ENCODE assay signal across 17 cellular contexts in genomic region chr19:47075179-47075811, GRCh38. TPM values are rescaled to one million over a fixed set of nuclear protein-coding genes. Genes with fewer than 3 reads are reported as not detected.
DNase-seq lines count a peak whose midpoint lies in the region; FAIRE-seq and TF ChIP-seq lines count a peak whose summit lies in the region.
"Had no signal": no experiment of that assay in that cellular context is flagged by ENCODE, and none has a peak within 500 bp of the region (broad histone marks: within the 10 kb centered on the region; RNA-seq: fewer than 3 reads in every experiment).

No MANE protein-coding gene starts in this region.

- H3K36me3 ChIP-seq in trophoblast cell (ENCODE audit: control insufficient read depth in 1 of 2, insufficient read depth in 2 of 2, low read length in 2 of 2) = peaks cover 66 to 67% of the 10 kb centered on the region in 2 experiments

- intact Hi-C loops in dendritic cell treated with granulocyte-macrophage colony-stimulating factor and Interleukin-4, amounts not matched to agents 40 ng/mL and 50 ng/mL, for 4 days (cut with micrococcal nuclease) = no loop called here

- no peaks in the 10 kb centered on the region for H3K27me3 ChIP-seq in trophoblast cell (ENCODE audit: insufficient read depth, low read length)
- H3K27me3 ChIP-seq: gastroesophageal sphincter, Peyer's patch had no signal

- no peak overlapping the region for H3K4me2 ChIP-seq in trophoblast cell (ENCODE audit: low read length)

- DNase-seq in SIG-M5 treated with dmso at 0.1 percent for 504 hours (lab: John Stamatoyannopoulos, UW; ENCODE audit: unreplicated experiment) (peak; percentile 27), SIG-M5 (lab: John Stamatoyannopoulos, UW) (no peak), NOMO-1 (lab: John Stamatoyannopoulos, UW; ENCODE audit: unreplicated experiment in 2 of 2) (peak; percentile 42 to 50), trophoblast cell (no peak), GM12891 (ENCODE audit: insufficient read length, low spot score) (no peak), NCI-H2107 (lab: John Stamatoyannopoulos, UW) (no peak)
- DNase-seq in T-helper 2 cell treated with Interferon-gamma antibody and Interleukin-4, amounts not matched to agents 5 μg/mL and 100 μg/mL, for 36 hours (ENCODE audit: low spot score) = no peak
- DNase-seq: anterior cingulate cortex; effector CD8-positive, alpha-beta T cell; islet precursor cell; NCI-H1105; Peyer's patch had no signal

- no CpG with 5 or more reads among the region's 15 CpGs for WGBS in trophoblast cell (ENCODE audit: extremely low coverage, insufficient coverage, insufficient read length)

- no peak overlapping the region for H2BK12ac ChIP-seq in trophoblast cell (ENCODE audit: low read length)

- no peak overlapping the region for H3K23ac ChIP-seq in trophoblast cell (ENCODE audit: low read length)

- H2BK120ac ChIP-seq in trophoblast cell (ENCODE audit: insufficient read depth, low read length, poor library complexity) = no peak overlapping the region

- H3K9me3 Mint-ChIP-seq in dendritic cell treated with granulocyte-macrophage colony-stimulating factor and Interleukin-4, amounts not matched to agents 40 ng/mL and 50 ng/mL, for 4 days = no peaks in the 10 kb centered on the region
- no peaks in the 10 kb centered on the region for H3K9me3 Mint-ChIP-seq in T-helper 2 cell treated with Interferon-gamma antibody and Interleukin-4, amounts not matched to agents 5 μg/mL and 100 μg/mL, for 36 hours

- peak overlapping the region; percentile 6 for H3K9ac ChIP-seq in trophoblast cell (ENCODE audit: low read length)

- no peak overlapping the region for H3K18ac ChIP-seq in trophoblast cell (ENCODE audit: low read length)

- no peak overlapping the region for H3K4me3 ChIP-seq in trophoblast cell (ENCODE audit: low read depth, low read length)
- H3K4me3 ChIP-seq: gastroesophageal sphincter, Peyer's patch, thoracic aorta had no signal

- H3K27ac Mint-ChIP-seq in dendritic cell treated with granulocyte-macrophage colony-stimulating factor and Interleukin-4, amounts not matched to agents 40 ng/mL and 50 ng/mL, for 4 days = peak overlapping the region; percentile 73
- H3K27ac Mint-ChIP-seq in T-helper 2 cell treated with Interferon-gamma antibody and Interleukin-4, amounts not matched to agents 5 μg/mL and 100 μg/mL, for 36 hours = no peak overlapping the region

- no peak overlapping the region for H4K8ac ChIP-seq in trophoblast cell (ENCODE audit: low read depth, low read length)

- H3K4ac ChIP-seq in trophoblast cell (ENCODE audit: low read depth, low read length) = no peak overlapping the region

- no peak overlapping the region for H2BK5ac ChIP-seq in trophoblast cell (ENCODE audit: low read depth, low read length, poor library complexity)

- no peak overlapping the region for H3K14ac ChIP-seq in trophoblast cell (ENCODE audit: low read length)

- no peak overlapping the region for H2AFZ ChIP-seq in trophoblast cell (ENCODE audit: insufficient read depth, low read length, poor library complexity)

- no peaks in the 10 kb centered on the region for H3K27me3 Mint-ChIP-seq in dendritic cell treated with granulocyte-macrophage colony-stimulating factor and Interleukin-4, amounts not matched to agents 40 ng/mL and 50 ng/mL, for 4 days
- H3K27me3 Mint-ChIP-seq in T-helper 2 cell treated with Interferon-gamma antibody and Interleukin-4, amounts not matched to agents 5 μg/mL and 100 μg/mL, for 36 hours (ENCODE audit: low read depth) = no peaks in the 10 kb centered on the region

- H3K4me3 Mint-ChIP-seq in dendritic cell treated with granulocyte-macrophage colony-stimulating factor and Interleukin-4, amounts not matched to agents 40 ng/mL and 50 ng/mL, for 4 days = no peak overlapping the region
- no peak overlapping the region for H3K4me3 Mint-ChIP-seq in T-helper 2 cell treated with Interferon-gamma antibody and Interleukin-4, amounts not matched to agents 5 μg/mL and 100 μg/mL, for 36 hours

- no peak overlapping the region for H4K12ac ChIP-seq in trophoblast cell (ENCODE audit: low read depth, low read length)

- H2AK5ac ChIP-seq in trophoblast cell (ENCODE audit: low read length) = no peak overlapping the region

- peaks cover 22% of the 10 kb centered on the region for H3K4me1 Mint-ChIP-seq in dendritic cell treated with granulocyte-macrophage colony-stimulating factor and Interleukin-4, amounts not matched to agents 40 ng/mL and 50 ng/mL, for 4 days (ENCODE audit: low read depth)
- H3K4me1 Mint-ChIP-seq in T-helper 2 cell treated with Interferon-gamma antibody and Interleukin-4, amounts not matched to agents 5 μg/mL and 100 μg/mL, for 36 hours (ENCODE audit: low read depth) = peaks cover 5% of the 10 kb centered on the region

- H3K9me3 ChIP-seq in trophoblast cell (ENCODE audit: insufficient read depth, low read depth, low read length) = peaks cover 1% of the 10 kb centered on the region
- H3K9me3 ChIP-seq: gastroesophageal sphincter, Peyer's patch, thoracic aorta had no signal

- no peaks in the 10 kb centered on the region for H3K79me2 ChIP-seq in trophoblast cell (ENCODE audit: control insufficient read depth, insufficient read depth, low read length, poor library complexity)

- no peak for TF ChIP-seq POLR2A in GM12891 (IDR thresholded peaks at IDR 0.05; ENCODE audit: low read depth, low read length)

- no peak for FAIRE-seq in GM12891 (lab: Jason Lieb, UNC)
- FAIRE-seq: D721Med had no signal

- H3K79me1 ChIP-seq in trophoblast cell (ENCODE audit: low read length) = no peaks in the 10 kb centered on the region

- H3K36me3 Mint-ChIP-seq in dendritic cell treated with granulocyte-macrophage colony-stimulating factor and Interleukin-4, amounts not matched to agents 40 ng/mL and 50 ng/mL, for 4 days (ENCODE audit: low read depth) = peaks cover 100% of the 10 kb centered on the region
- H3K36me3 Mint-ChIP-seq in T-helper 2 cell treated with Interferon-gamma antibody and Interleukin-4, amounts not matched to agents 5 μg/mL and 100 μg/mL, for 36 hours (ENCODE audit: low read depth) = peaks cover 50% of the 10 kb centered on the region

- no peak overlapping the region for H4K91ac ChIP-seq in trophoblast cell (ENCODE audit: low read depth, low read length)

- peaks cover 0 to 5% of the 10 kb centered on the region in 2 experiments for H3K4me1 ChIP-seq in trophoblast cell (ENCODE audit: control insufficient read depth in 1 of 2, insufficient read depth in 2 of 2, low read length in 2 of 2)

- no peak overlapping the region for H3K27ac ChIP-seq in trophoblast cell (ENCODE audit: low read depth, low read length)
- H3K27ac ChIP-seq: 22Rv1, gastroesophageal sphincter, Peyer's patch, thoracic aorta had no signal

TF ChIP-seq in GM12891, 5 proteins besides CTCF, POLR2A, EP300 and RAD21:
- TF ChIP-seq POU2F2 (IDR thresholded peaks at IDR 0.05; ENCODE audit: low read depth, low read length) = no peak
- no peak for TF ChIP-seq PAX5 (IDR thresholded peaks at IDR 0.05; ENCODE audit: insufficient read depth, low read length, severe bottlenecking)
- TF ChIP-seq POLR2AphosphoS5 (IDR thresholded peaks at IDR 0.05; ENCODE audit: low read depth, low read length) = no peak
- no peak for TF ChIP-seq SPI1 (IDR thresholded peaks at IDR 0.05; ENCODE audit: low read depth, low read length)
- TF ChIP-seq TAF1 (IDR thresholded peaks at IDR 0.05; ENCODE audit: low read depth, low read length) = no peak
TF ChIP-seq in GM12891: peak in this region for 0.

RNA-seq across cellular contexts. Expression of gene TMEM160, which starts 26.9 kb away (rescaled TPM):
- polyA plus RNA-seq in trophoblast cell (2013) = 32.3 and 35.7 TPM in 2 replicates
- polyA plus RNA-seq in GM12891 (2012; ENCODE audit: low read depth, missing spikeins) = 12.8 TPM

RNA-seq across cellular contexts. Expression of gene ZC3H4, which starts 38.3 kb away (rescaled TPM):
- 17.0 and 17.4 TPM in 2 replicates for polyA plus RNA-seq in trophoblast cell (2013)
- 14.9 TPM for polyA plus RNA-seq in GM12891 (2012; ENCODE audit: low read depth, missing spikeins)

RNA-seq across cellular contexts. Expression of gene SAE1, which starts 55.3 kb away (rescaled TPM):
- 152 and 161 TPM in 2 replicates for polyA plus RNA-seq in trophoblast cell (2013)
- 99.4 TPM for polyA plus RNA-seq in GM12891 (2012; ENCODE audit: low read depth, missing spikeins)

RNA-seq across cellular contexts. Expression of gene NPAS1, which starts 55.7 kb away (rescaled TPM):
- polyA plus RNA-seq in trophoblast cell (2013) = 0.43 and 0.53 TPM in 2 replicates
- polyA plus RNA-seq in GM12891 (2012; ENCODE audit: low read depth, missing spikeins) = 0.87 TPM

Comparison
In these comparisons a context has a peak if more than half of its experiments do, and no peak if none do; other contexts are left out.
1. DNase-seq: peak in SIG-M5 treated with dmso at 0.1 percent for 504 hours (single experiment) and NOMO-1 (2 of 2); none in SIG-M5 (single experiment), trophoblast cell (0 of 2), T-helper 2 cell treated with Interferon-gamma antibody and Interleukin-4, amounts not matched to agents 5 μg/mL and 100 μg/mL, for 36 hours (single experiment), GM12891 (single experiment) and NCI-H2107 (single experiment).